14 cellular contexts compared by ENCODE assay signal in the genomic region with DNA sequence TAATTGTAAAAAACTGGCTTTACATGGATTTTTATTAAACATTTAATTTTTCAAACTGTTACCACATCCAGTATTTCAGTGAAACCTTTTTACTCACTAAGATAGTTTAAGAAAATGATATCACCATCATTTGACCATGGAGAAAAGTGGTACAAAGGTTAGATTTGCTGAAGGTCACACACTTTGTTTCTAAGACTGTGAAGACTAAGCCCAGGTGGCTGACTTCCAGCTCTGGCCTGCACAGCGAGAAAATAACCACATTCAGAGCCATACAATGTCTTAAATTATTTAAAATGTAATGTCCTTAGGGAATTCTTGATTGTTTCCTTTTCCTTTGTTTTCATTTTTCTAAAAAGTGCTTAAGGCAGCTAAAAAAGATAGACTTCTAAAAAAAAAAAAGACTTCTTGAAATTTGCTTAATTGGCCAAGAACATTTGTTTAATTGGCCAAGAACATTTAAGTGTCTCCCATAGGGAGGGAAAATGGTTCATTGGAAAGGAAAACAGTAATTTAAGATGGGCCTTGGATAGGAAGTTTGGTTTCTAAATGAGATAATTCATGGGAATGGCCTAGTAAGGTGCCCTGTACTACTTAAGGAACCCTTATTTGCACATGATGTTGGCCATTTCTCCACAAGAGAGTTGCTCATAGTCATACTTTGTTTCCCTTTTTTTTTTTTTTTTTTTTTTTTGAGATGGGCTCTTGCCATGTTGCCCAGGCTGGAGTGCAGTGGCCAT.
"Had no signal": no experiment of that assay in that cellular context is flagged by ENCODE, and none has a peak within 500 bp of the region (broad histone marks: within the 10 kb centered on the region; RNA-seq: fewer than 3 reads in every experiment).

No MANE protein-coding gene starts in this region.

- H3K4me3 ChIP-seq: breast epithelium, heart left ventricle, left lung had no signal

- H3K9me3 Mint-ChIP-seq: activated T-helper 2 cell treated with anti-CD3 and anti-CD28 coated beads, Interferon-gamma antibody, Interleukin-2, Interleukin-4, amounts not matched to agents 10 μg/mL and 5 μg/mL and 100 μg/mL, durations not matched to agents 14 hours and 24 hours and 36 hours; neural crest cell; T-helper 2 cell treated with Interferon-gamma antibody and Interleukin-4, amounts not matched to agents 5 μg/mL and 100 μg/mL, for 36 hours had no signal

- H3K4me3 Mint-ChIP-seq: neural crest cell; T-helper 2 cell treated with Interferon-gamma antibody and Interleukin-4, amounts not matched to agents 5 μg/mL and 100 μg/mL, for 36 hours had no signal

- H3K4me1 Mint-ChIP-seq: neural crest cell had no signal

- H3K27ac Mint-ChIP-seq: activated T-helper 2 cell treated with anti-CD3 and anti-CD28 coated beads, Interferon-gamma antibody, Interleukin-2, Interleukin-4, amounts not matched to agents 10 μg/mL and 5 μg/mL and 100 μg/mL, durations not matched to agents 14 hours and 24 hours and 36 hours; T-helper 2 cell treated with Interferon-gamma antibody and Interleukin-4, amounts not matched to agents 5 μg/mL and 100 μg/mL, for 36 hours had no signal

- DNase-seq: activated naive CD4-positive, alpha-beta T cell treated with anti-CD3 and anti-CD28 coated beads, Interleukin-2, amount 50 U/mL, for 16 hours; amniotic stem cell; foreskin melanocyte; heart left ventricle; left lung; mesendoderm; stimulated activated CD4-positive, alpha-beta T cell treated with anti-CD3 and anti-CD28 coated beads, Interleukin-15, amount 100 ng/mL, for 24 hours; stimulated activated CD4-positive, alpha-beta T cell treated with anti-CD3 and anti-CD28 coated beads, Interleukin-4, amount 100 ng/mL, for 4 hours; SW 1271; trophoblast cell had no signal
